In genomic region chr4:37765741-37766140, GRCh38 we compare ENCODE assay signal across 13 cellular contexts.
DNase-seq lines count a peak whose midpoint lies in the region; ATAC-seq, FAIRE-seq and TF ChIP-seq lines count a peak whose summit lies in the region.
"Had no signal": no experiment of that assay in that cellular context is flagged by ENCODE, and none has a peak within 500 bp of the region (broad histone marks: within the 10 kb centered on the region; RNA-seq: fewer than 3 reads in every experiment).

No MANE protein-coding gene starts in this region.

- no peaks in the 10 kb centered on the region for H3K79me2 ChIP-seq in PC-3 (ENCODE audit: low read length)

- no peak overlapping the region for H2AFZ ChIP-seq in PC-3 (ENCODE audit: low read length)

- no peaks in the 10 kb centered on the region for H3K27me3 Mint-ChIP-seq in T-helper 2 cell treated with Interferon-gamma antibody and Interleukin-4, amounts not matched to agents 5 μg/mL and 100 μg/mL, for 36 hours (ENCODE audit: low read depth)

- POLR2A ChIA-PET in PC-3 (lab: Charles Lee; ENCODE audit: unreplicated experiment): no interaction called here

- no peaks in the 10 kb centered on the region for H3F3A ChIP-seq in PC-3 (ENCODE audit: low read length, unreplicated experiment)

- no peaks in the 10 kb centered on the region for H3K36me3 ChIP-seq in PC-3 (ENCODE audit: low read depth, low read length)
- H3K36me3 ChIP-seq: neutrophil, tibial nerve had no signal

- no peak for FAIRE-seq in urothelium cell line (lab: Jason Lieb, UNC)

- H3K9me3 ChIP-seq in PC-3 (ENCODE audit: low read length): no peaks in the 10 kb centered on the region
- H3K9me3 ChIP-seq: neutrophil, tibial nerve had no signal

- CTCF ChIA-PET in PC-3 (lab: Charles Lee): no interaction called here

- H3K4me1 ChIP-seq in PC-3 (ENCODE audit: insufficient read depth, low read length): no peaks in the 10 kb centered on the region
- H3K4me1 ChIP-seq: tibial nerve had no signal

- H4K20me1 ChIP-seq in PC-3 (ENCODE audit: low read length): no peaks in the 10 kb centered on the region

- no peak overlapping the region for H3K4me3 ChIP-seq in PC-3 (ENCODE audit: low read length)
- H3K4me3 ChIP-seq: tibial nerve had no signal

- no peaks in the 10 kb centered on the region for H3K9me2 ChIP-seq in PC-3 (replicated peaks; ENCODE audit: low read length)

- H3K4me1 Mint-ChIP-seq in T-helper 2 cell treated with Interferon-gamma antibody and Interleukin-4, amounts not matched to agents 5 μg/mL and 100 μg/mL, for 36 hours (ENCODE audit: low read depth): peaks cover 16% of the 10 kb centered on the region

- H3K9ac ChIP-seq in PC-3 (ENCODE audit: low read length): no peak overlapping the region

- H3K9me3 Mint-ChIP-seq in T-helper 2 cell treated with Interferon-gamma antibody and Interleukin-4, amounts not matched to agents 5 μg/mL and 100 μg/mL, for 36 hours: no peaks in the 10 kb centered on the region

- no peak for TF ChIP-seq CTCF in PC-3 (conservative IDR thresholded peaks at IDR 0.05; ENCODE audit: low read depth, low read length)

- intact Hi-C loops in PC-3 (cut with micrococcal nuclease): no loop called here

- H3K27ac Mint-ChIP-seq in T-helper 2 cell treated with Interferon-gamma antibody and Interleukin-4, amounts not matched to agents 5 μg/mL and 100 μg/mL, for 36 hours: peak overlapping the region; percentile 52

- peak; percentile 76 for ATAC-seq in GM18502 (IDR thresholded peaks at IDR 0.05; ENCODE audit: poor library complexity, unreplicated experiment)
- peak; percentile 65 for ATAC-seq in HG03095 (IDR thresholded peaks at IDR 0.05; ENCODE audit: unreplicated experiment)
- ATAC-seq in PC-3: no peak
- ATAC-seq: SK-N-SH treated with all-trans-retinoic acid at 6 μM for 48 hours had no signal

- H3K27me3 ChIP-seq in PC-3 (ENCODE audit: low read length): no peaks in the 10 kb centered on the region
- H3K27me3 ChIP-seq: neutrophil, tibial nerve had no signal

- DNase-seq in GM19240 (ENCODE audit: insufficient read length, low spot score) (peak; percentile 8), C1 segment of cervical spinal cord (lab: John Stamatoyannopoulos, UW) (no peak), T1000 (lab: John Stamatoyannopoulos, UW) (no peak), urothelium cell line (ENCODE audit: low spot score) (no peak), PC-3 (no peak)
- DNase-seq in T-helper 2 cell treated with Interferon-gamma antibody and Interleukin-4, amounts not matched to agents 5 μg/mL and 100 μg/mL, for 36 hours (ENCODE audit: low spot score): no peak
- DNase-seq: caudate nucleus, NCI-H446 treated with DMSO at 0.1 percent for 48 hours had no signal

- no TSS peak for BruUV-seq in PC-3 (replicated peaks; lab: Mats Ljungman, UMichigan)

- no peak overlapping the region for H3K4me2 ChIP-seq in PC-3 (ENCODE audit: low read length)

- H3K27ac ChIP-seq in PC-3 (ENCODE audit: low read length): no peak overlapping the region
- H3K27ac ChIP-seq: neutrophil, tibial nerve had no signal

- H3K36me3 Mint-ChIP-seq in T-helper 2 cell treated with Interferon-gamma antibody and Interleukin-4, amounts not matched to agents 5 μg/mL and 100 μg/mL, for 36 hours (ENCODE audit: low read depth): peaks cover 2% of the 10 kb centered on the region

- no peak overlapping the region for H3K4me3 Mint-ChIP-seq in T-helper 2 cell treated with Interferon-gamma antibody and Interleukin-4, amounts not matched to agents 5 μg/mL and 100 μg/mL, for 36 hours
